22 cellular contexts compared by ENCODE assay signal in the genomic region with DNA sequence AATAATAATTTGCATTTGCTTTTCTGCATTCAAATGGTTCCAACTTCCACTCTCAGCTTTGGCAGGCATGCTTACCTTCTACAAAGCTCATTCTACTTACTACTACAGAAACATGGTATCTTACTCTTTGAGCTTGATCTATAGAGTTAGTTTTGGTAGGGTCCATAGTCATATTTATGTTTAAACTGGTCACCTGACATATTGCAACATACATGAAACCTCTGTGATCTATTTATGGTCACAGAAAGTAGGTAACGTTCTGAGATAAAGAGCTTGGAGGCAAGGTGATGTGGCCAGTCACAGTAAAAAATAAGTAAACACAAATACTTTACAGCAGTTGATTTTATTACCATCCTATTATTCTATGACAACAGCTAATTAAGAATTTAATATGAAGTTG. TPM values are rescaled to one million over a fixed set of nuclear protein-coding genes. Genes with fewer than 3 reads are reported as not detected.
DNase-seq lines count a peak whose midpoint lies in the region; ATAC-seq and TF ChIP-seq lines count a peak whose summit lies in the region.
"Had no signal": no experiment of that assay in that cellular context is flagged by ENCODE, and none has a peak within 500 bp of the region (broad histone marks: within the 10 kb centered on the region; RNA-seq: fewer than 3 reads in every experiment).

No MANE protein-coding gene starts in this region.

- H2BK12ac ChIP-seq in neuronal stem cell (ENCODE audit: low read length), result no peak overlapping the region

- H3K9me2 ChIP-seq in MM.1S (replicated peaks; ENCODE audit: insufficient read depth, low read length), result no peaks in the 10 kb centered on the region

- no CpG with 5 or more reads among the region's 1 CpG for WGBS in neuronal stem cell (ENCODE audit: extremely low coverage in 2 of 2, insufficient read length in 2 of 2, insufficient replicate concordance in 1 of 2), 2 donors

- no peak overlapping the region for H2AFZ ChIP-seq in MM.1S (ENCODE audit: low read length)
- no peak overlapping the region for H2AFZ ChIP-seq in neural progenitor cell (replicated peaks)
- H2AFZ ChIP-seq in neuronal stem cell (ENCODE audit: low read length), result no peak overlapping the region

- H3K27me3 Mint-ChIP-seq in endothelial cell (ENCODE audit: unreplicated experiment) (peaks cover 8% of the 10 kb centered on the region), neural progenitor cell (ENCODE audit: insufficient read depth, low read depth) (peaks cover 3% of the 10 kb centered on the region)

- TF ChIP-seq CTCF in MM.1S (IDR thresholded peaks at IDR 0.05; ENCODE audit: low read length) (no peak), endothelial cell (IDR thresholded peaks at IDR 0.05; ENCODE audit: unreplicated experiment) (no peak), neural progenitor cell (IDR thresholded peaks at IDR 0.05) (no peak)

- H3K27ac Mint-ChIP-seq in endothelial cell (ENCODE audit: unreplicated experiment), result no peak overlapping the region
- no peak overlapping the region for H3K27ac Mint-ChIP-seq in neural progenitor cell
- H3K27ac Mint-ChIP-seq: activated CD8-positive, alpha-beta T cell treated with anti-CD3 and anti-CD28 coated beads, Interleukin-2, amount 10 ng/mL, durations not matched to agents 7 days and 5 days; activated T-helper 2 cell treated with anti-CD3 and anti-CD28 coated beads, Interferon-gamma antibody, Interleukin-2, Interleukin-4, amounts not matched to agents 10 μg/mL and 5 μg/mL and 100 μg/mL, durations not matched to agents 14 hours and 24 hours and 36 hours had no signal

- peaks cover 26 to 55% (median 35%) of the 10 kb centered on the region in 10 experiments for H3K4me1 ChIP-seq in BLaER1 treated with 17β-estradiol and CSF1 and Interleukin-3, amounts not matched to agents 10 nM and 100 nM
- peaks cover 27% of the 10 kb centered on the region for H3K4me1 ChIP-seq in MM.1S (ENCODE audit: low read length)
- H3K4me1 ChIP-seq in neural progenitor cell, result peaks cover 44% of the 10 kb centered on the region
- peaks cover 0 to 13% of the 10 kb centered on the region in 2 donors for H3K4me1 ChIP-seq in neuronal stem cell (ENCODE audit: control insufficient read depth in 2 of 2, insufficient read depth in 1 of 2, low read depth in 1 of 2, low read length in 2 of 2)
- H3K4me1 ChIP-seq: colonic mucosa had no signal

- H3K4me2 ChIP-seq in BLaER1 treated with 17β-estradiol and CSF1 and Interleukin-3, amounts not matched to agents 10 nM and 100 nM, result peak overlapping the region; percentile 12 to 95 (median 90); a peak in 19 of 22 replicates
- H3K4me2 ChIP-seq in MM.1S (ENCODE audit: low read depth, low read length) (peak overlapping the region; percentile 56), neural progenitor cell (peak overlapping the region; percentile 90), neuronal stem cell (ENCODE audit: insufficient read depth, low read length, poor library complexity, severe bottlenecking) (no peak overlapping the region)

- H2BK15ac ChIP-seq in neuronal stem cell (ENCODE audit: low read length), result no peak overlapping the region

- H3K14ac ChIP-seq in neuronal stem cell (ENCODE audit: low read length), result no peak overlapping the region

- no peaks in the 10 kb centered on the region for H3K27me3 ChIP-seq in BLaER1 treated with 17β-estradiol and CSF1 and Interleukin-3, amounts not matched to agents 10 nM and 100 nM
- no peaks in the 10 kb centered on the region for H3K27me3 ChIP-seq in MM.1S (replicated peaks; ENCODE audit: insufficient read depth, low read length)
- no peaks in the 10 kb centered on the region for H3K27me3 ChIP-seq in neural progenitor cell
- no peaks in the 10 kb centered on the region for H3K27me3 ChIP-seq in neuronal stem cell (ENCODE audit: control insufficient read depth in 3 of 3, insufficient read depth in 3 of 3, low read depth in 1 of 3, low read length in 3 of 3)
- H3K27me3 ChIP-seq: colonic mucosa, left lung, SJSA1, upper lobe of right lung had no signal

- no peak overlapping the region for H2BK120ac ChIP-seq in neuronal stem cell (ENCODE audit: low read depth, low read length)

- no peak overlapping the region for H3K18ac ChIP-seq in neuronal stem cell (ENCODE audit: low read length)

- H3K4me1 Mint-ChIP-seq in endothelial cell (ENCODE audit: unreplicated experiment) (peaks cover 16% of the 10 kb centered on the region), neural progenitor cell (peaks cover 28% of the 10 kb centered on the region)

- no peaks in the 10 kb centered on the region for H4K20me1 ChIP-seq in BLaER1 treated with 17β-estradiol and CSF1 and Interleukin-3, amounts not matched to agents 10 nM and 100 nM
- H4K20me1 ChIP-seq in MM.1S (ENCODE audit: insufficient read depth, low read length) (no peaks in the 10 kb centered on the region), neural progenitor cell (ENCODE audit: low read depth) (peaks cover 47% of the 10 kb centered on the region)

- H3K36me3 ChIP-seq in BLaER1 treated with 17β-estradiol and CSF1 and Interleukin-3, amounts not matched to agents 10 nM and 100 nM, result peaks cover 0 to 52% (median 37%) of the 10 kb centered on the region in 11 experiments; a peak in 21 of 22 replicates
- no peaks in the 10 kb centered on the region for H3K36me3 ChIP-seq in MM.1S (replicated peaks; ENCODE audit: insufficient read depth, low read length)
- H3K36me3 ChIP-seq in neural progenitor cell, result no peaks in the 10 kb centered on the region
- H3K36me3 ChIP-seq in neuronal stem cell (replicated peaks in 1 of 2; ENCODE audit: control insufficient read depth in 2 of 2, insufficient read depth in 2 of 2, low read length in 2 of 2), result peaks cover 2 to 62% of the 10 kb centered on the region in 2 donors
- H3K36me3 ChIP-seq: colonic mucosa, left lung, upper lobe of right lung had no signal

- H2AK5ac ChIP-seq in neuronal stem cell (ENCODE audit: low read depth, low read length), result no peak overlapping the region

- H3K23ac ChIP-seq in neuronal stem cell (ENCODE audit: low read depth, low read length, poor library complexity), result no peak overlapping the region

- H3K36me3 Mint-ChIP-seq in endothelial cell (ENCODE audit: low read depth, unreplicated experiment) (peaks cover 12% of the 10 kb centered on the region), neural progenitor cell (peaks cover 45% of the 10 kb centered on the region)

- no peak overlapping the region for H4K8ac ChIP-seq in neuronal stem cell (ENCODE audit: low read depth, low read length)

- peak overlapping the region in 1 of 11 experiments; percentile 98; a peak in 2 of 22 replicates for H3K9ac ChIP-seq in BLaER1 treated with 17β-estradiol and CSF1 and Interleukin-3, amounts not matched to agents 10 nM and 100 nM
- H3K9ac ChIP-seq in MM.1S (ENCODE audit: low read length) (no peak overlapping the region), neural progenitor cell (no peak overlapping the region), neuronal stem cell (ENCODE audit: low read depth, low read length, poor library complexity) (no peak overlapping the region)

- H3K4me3 ChIP-seq in BLaER1 treated with 17β-estradiol and CSF1 and Interleukin-3, amounts not matched to agents 10 nM and 100 nM, result peak overlapping the region in 4 of 10 experiments; percentile 74 to 86 (median 79); a peak in 6 of 20 replicates
- H3K4me3 ChIP-seq in MM.1S (ENCODE audit: low read length) (peak overlapping the region; percentile 6; the same call in 1 of the 2 replicates), neural progenitor cell (peak overlapping the region; percentile 99), neuronal stem cell (ENCODE audit: low read length in 2 of 2) (peak overlapping the region in 1 of 2 donors; percentile 78)
- H3K4me3 ChIP-seq: colonic mucosa, left lung, SJSA1, upper lobe of right lung had no signal

- peaks cover 23% of the 10 kb centered on the region for H3F3A ChIP-seq in MM.1S (ENCODE audit: insufficient read depth, low read length)
- H3F3A ChIP-seq in neural progenitor cell (ENCODE audit: low read depth), result peaks cover 24% of the 10 kb centered on the region

- no peak overlapping the region for H4K91ac ChIP-seq in neuronal stem cell (ENCODE audit: low read depth, low read length, poor library complexity)

- H3K79me1 ChIP-seq in neuronal stem cell (ENCODE audit: low read depth, low read length), result no peaks in the 10 kb centered on the region

- H3K9me3 Mint-ChIP-seq in endothelial cell (ENCODE audit: unreplicated experiment) (no peaks in the 10 kb centered on the region), neural progenitor cell (peaks cover 24% of the 10 kb centered on the region)
- H3K9me3 Mint-ChIP-seq: activated T-helper 2 cell treated with anti-CD3 and anti-CD28 coated beads, Interferon-gamma antibody, Interleukin-2, Interleukin-4, amounts not matched to agents 10 μg/mL and 5 μg/mL and 100 μg/mL, durations not matched to agents 14 hours and 24 hours and 36 hours had no signal

- ATAC-seq in GM19452 (IDR thresholded peaks at IDR 0.05; ENCODE audit: unreplicated experiment) (no peak), GM18511 (IDR thresholded peaks at IDR 0.05; ENCODE audit: unreplicated experiment) (no peak)
- ATAC-seq: activated CD8-positive, alpha-beta T cell treated with anti-CD3 and anti-CD28 coated beads, Interleukin-2, amount 10 ng/mL, durations not matched to agents 7 days and 5 days; esophagus mucosa; left lung; sciatic nerve; upper lobe of right lung had no signal

- no peaks in the 10 kb centered on the region for H3K79me2 ChIP-seq in MM.1S (ENCODE audit: low read length)
- H3K79me2 ChIP-seq in neural progenitor cell (ENCODE audit: low read depth), result peaks cover 77% of the 10 kb centered on the region

- DNase-seq in MM.1S, result peak; percentile 59
- no peak for DNase-seq in endothelial cell (ENCODE audit: low spot score)
- no peak for DNase-seq in neural progenitor cell (ENCODE audit: low spot score)
- no peak for DNase-seq in COR-L47 (lab: John Stamatoyannopoulos, UW)
- DNase-seq in neuronal stem cell (ENCODE audit: low spot score), result no peak
- DNase-seq: activated CD8-positive, alpha-beta T cell treated with anti-CD3 and anti-CD28 coated beads, Interleukin-2, amount 10 ng/mL, durations not matched to agents 7 days and 5 days; amniotic stem cell; C1 segment of cervical spinal cord; colonic mucosa; DMS79 treated with DMSO at 0.1 percent for 48 hours; left lung; NCI-H1105; NCI-H226; stimulated activated naive CD4-positive, alpha-beta T cell; upper lobe of right lung had no signal

- H3K4me3 Mint-ChIP-seq in endothelial cell (ENCODE audit: unreplicated experiment), result peak overlapping the region; percentile 37
- H3K4me3 Mint-ChIP-seq in neural progenitor cell, result peak overlapping the region; percentile 20
- H3K4me3 Mint-ChIP-seq: activated CD8-positive, alpha-beta T cell treated with anti-CD3 and anti-CD28 coated beads, Interleukin-2, amount 10 ng/mL, durations not matched to agents 7 days and 5 days had no signal

- no peak overlapping the region for H3K4ac ChIP-seq in neuronal stem cell (ENCODE audit: low read length)

- peaks cover 0 to 7% (median 4%) of the 10 kb centered on the region in 11 experiments; a peak in 9 of 22 replicates for H3K9me3 ChIP-seq in BLaER1 treated with 17β-estradiol and CSF1 and Interleukin-3, amounts not matched to agents 10 nM and 100 nM (replicated peaks in 1 of 11)
- H3K9me3 ChIP-seq in MM.1S (replicated peaks; ENCODE audit: insufficient read depth, low read length) (no peaks in the 10 kb centered on the region), neural progenitor cell (ENCODE audit: low read depth) (no peaks in the 10 kb centered on the region), neuronal stem cell (replicated peaks in 1 of 2; ENCODE audit: control insufficient read depth in 2 of 2, insufficient read depth in 1 of 2, low read depth in 1 of 2, low read length in 2 of 2) (peaks cover 0 to 37% of the 10 kb centered on the region in 2 donors)
- H3K9me3 ChIP-seq: colonic mucosa, left lung, SJSA1, upper lobe of right lung had no signal

- no peak overlapping the region for H2BK5ac ChIP-seq in neuronal stem cell (ENCODE audit: low read length)

- peak overlapping the region in 2 of 11 experiments; percentile 0 to 98; a peak in 2 of 22 replicates for H3K27ac ChIP-seq in BLaER1 treated with 17β-estradiol and CSF1 and Interleukin-3, amounts not matched to agents 10 nM and 100 nM
- H3K27ac ChIP-seq in MM.1S (ENCODE audit: low read length) (no peak overlapping the region), neural progenitor cell (no peak overlapping the region), neuronal stem cell (replicated peaks; ENCODE audit: low read length) (no peak overlapping the region)
- H3K27ac ChIP-seq: colonic mucosa, left lung, SJSA1, upper lobe of right lung had no signal

RNA-seq across cellular contexts. Expression of gene NREP, which starts 2.8 kb away (rescaled TPM):
- total RNA-seq in endothelial cell (ENCODE audit: unreplicated experiment) (218 TPM), neural progenitor cell (ENCODE audit: low replicate concordance) (426 and 465 TPM in 2 replicates)
- 466 TPM for polyA plus RNA-seq in neuronal stem cell (2013, experiment 1 of 2)
- polyA plus RNA-seq in neuronal stem cell (2013, experiment 2 of 2), result 470 TPM
